Comparison of ENCODE assay signal across 1 cellular context in genomic region chr17:50562266-50563094, GRCh38.
TF ChIP-seq lines count a peak whose summit lies in the region.

No MANE protein-coding gene starts in this region.

TF ChIP-seq in endothelial cell of umbilical vein, 7 proteins besides CTCF, POLR2A, EP300 and RAD21 (continued from another document):
- TF ChIP-seq GATA2 (IDR thresholded peaks at IDR 0.05; ENCODE audit: insufficient read depth, insufficient read length, low read depth, low read length) = no peak
